In genomic region chr16:76931186-76931585, GRCh38 we compare ENCODE assay signal across 17 cellular contexts.
"Had no signal": no experiment of that assay in that cellular context is flagged by ENCODE, and none has a peak within 500 bp of the region (broad histone marks: within the 10 kb centered on the region; RNA-seq: fewer than 3 reads in every experiment).

No MANE protein-coding gene starts in this region.

- H3K9me3 ChIP-seq: adrenal gland, right atrium auricular region had no signal

- H3K4me1 ChIP-seq: adrenal gland, right atrium auricular region had no signal

- H3K36me3 ChIP-seq: adrenal gland, cardiac muscle cell, right atrium auricular region had no signal

- DNase-seq: activated CD4-positive, alpha-beta T cell treated with anti-CD3 and anti-CD28 coated beads, Interleukin-2, amount 10 ng/mL, durations not matched to agents 7 days and 5 days; activated CD8-positive, alpha-beta T cell treated with anti-CD3 and anti-CD28 coated beads, Interleukin-2, amount 10 ng/mL, durations not matched to agents 7 days and 5 days; activated naive CD4-positive, alpha-beta T cell treated with anti-CD3 and anti-CD28 coated beads, Interleukin-2, amount 10 ng/mL, durations not matched to agents 7 days and 5 days; activated T-cell treated with anti-CD3 and anti-CD28 coated beads, Interleukin-2, amount 50 U/mL, for 24 hours; adrenal gland; endodermal cell; erythroblast; foreskin melanocyte; glutamatergic neuron; hippocampal formation; midbrain; stimulated activated CD4-positive, alpha-beta T cell treated with anti-CD3 and anti-CD28 coated beads, Interleukin-12 subunit alpha, Interleukin-12 subunit beta, amount 100 ng/mL, for 4 hours; stimulated activated CD4-positive, alpha-beta T cell treated with anti-CD3 and anti-CD28 coated beads, Interleukin-2, amount 100 ng/mL, for 24 hours had no signal

- H3K4me3 ChIP-seq: adrenal gland, cardiac muscle cell, right atrium auricular region had no signal

- H3K27ac ChIP-seq: adrenal gland, cardiac muscle cell, right atrium auricular region had no signal

- H3K27me3 ChIP-seq: adrenal gland, cardiac muscle cell, right atrium auricular region had no signal

- ATAC-seq: activated CD4-positive, CD25-positive, alpha-beta regulatory T cell treated with anti-CD3 and anti-CD28 coated beads, Interleukin-2, amount 50 U/mL, for 24 hours; activated CD8-positive, alpha-beta T cell treated with anti-CD3 and anti-CD28 coated beads, Interleukin-2, amount 10 ng/mL, durations not matched to agents 7 days and 5 days; left lobe of liver had no signal
